In genomic region chr3:170421758-170422157, GRCh38 we compare ENCODE assay signal across 21 cellular contexts. TPM values are rescaled to one million over a fixed set of nuclear protein-coding genes. Genes with fewer than 3 reads are reported as not detected.
A peak's percentile ranks its signal among the peaks of the same experiment; 100 is the strongest.
DNase-seq lines count a peak whose midpoint lies in the region; ATAC-seq and TF ChIP-seq lines count a peak whose summit lies in the region.
"Had no signal": no experiment of that assay in that cellular context is flagged by ENCODE, and none has a peak within 500 bp of the region (broad histone marks: within the 10 kb centered on the region; RNA-seq: fewer than 3 reads in every experiment).

No MANE protein-coding gene starts in this region.

- H3K27ac ChIP-seq in ACC112 (ENCODE audit: low read depth, low read length) (no peak overlapping the region), angular gyrus (ENCODE audit: low read depth, low read length) (peak overlapping the region; percentile 90), prostate gland (peak overlapping the region; percentile 26 to 75)
- H3K27ac ChIP-seq: HL-60, parathyroid adenoma, SJCRH30 had no signal

- ATAC-seq in SK-N-SH treated with all-trans-retinoic acid at 6 μM for 48 hours: no peak
- ATAC-seq in HG03039 (IDR thresholded peaks at IDR 0.05; ENCODE audit: unreplicated experiment): no peak
- ATAC-seq: K562; stimulated activated naive CD8-positive, alpha-beta T cell treated with anti-CD3 and anti-CD28 coated beads, Interleukin-15, Interleukin-2, amounts not matched to agents 100 U/mL and 50 U/mL, for 24 hours had no signal

- WGBS in prostate gland: 63% methylated on average over 2 of the region's 2 CpGs

- H3K36me3 ChIP-seq in ACC112 (ENCODE audit: insufficient read depth, low read length): peaks cover 31% of the 10 kb centered on the region
- H3K36me3 ChIP-seq in prostate gland: no peaks in the 10 kb centered on the region
- H3K36me3 ChIP-seq: SJCRH30 had no signal

- intact Hi-C loops in prostate gland (cut with DNase I): no loop called here

- no peaks in the 10 kb centered on the region for H3K9me3 ChIP-seq in prostate gland
- H3K9me3 ChIP-seq: SJCRH30 had no signal

- no peak for TF ChIP-seq POLR2A in prostate gland (IDR thresholded peaks at IDR 0.05)

- peak overlapping the region; percentile 96 for H3K4me3 ChIP-seq in ACC112 (ENCODE audit: low read depth, low read length)
- H3K4me3 ChIP-seq in fibroblast of mammary gland (ENCODE audit: control insufficient read depth, low read depth, low read length): peak overlapping the region; percentile 97
- H3K4me3 ChIP-seq in prostate gland: no peak overlapping the region
- H3K4me3 ChIP-seq: K562, SJCRH30 had no signal

- H3K4me1 ChIP-seq in ACC112 (ENCODE audit: control insufficient read depth, insufficient read depth, low read length, unreplicated experiment) (peaks cover 6% of the 10 kb centered on the region), prostate gland (replicated peaks) (peaks cover 4% of the 10 kb centered on the region)

- peaks cover 79% of the 10 kb centered on the region for H3K79me2 ChIP-seq in ACC112 (ENCODE audit: control insufficient read depth, insufficient read depth, low read length, unreplicated experiment)
- H3K79me2 ChIP-seq: parathyroid adenoma had no signal

- TF ChIP-seq CTCF in fibroblast of mammary gland (conservative IDR thresholded peaks at IDR 0.05; ENCODE audit: control insufficient read depth, insufficient read depth, low read depth, low read length) (no peak), prostate gland (IDR thresholded peaks at IDR 0.05) (no peak)

- H3K27me3 ChIP-seq in ACC112 (ENCODE audit: insufficient read depth, low read length) (no peaks in the 10 kb centered on the region), prostate gland (replicated peaks; ENCODE audit: insufficient read depth) (no peaks in the 10 kb centered on the region)
- H3K27me3 ChIP-seq: SJCRH30 had no signal

- DNase-seq in fibroblast of mammary gland (ENCODE audit: low read depth): no peak
- DNase-seq in prostate gland (ENCODE audit: low spot score): no peak
- no peak for DNase-seq in Ammon's horn (ENCODE audit: low spot score)
- DNase-seq in DMS 273 (lab: John Stamatoyannopoulos, UW; ENCODE audit: unreplicated experiment): no peak
- DNase-seq: activated CD4-positive, alpha-beta T cell treated with anti-CD3 and anti-CD28 coated beads for 1 hour; activated CD8-positive, alpha-beta memory T cell treated with anti-CD3 and anti-CD28 coated beads, Interleukin-2, amount 50 U/mL, for 48 hours; activated naive CD4-positive, alpha-beta T cell treated with anti-CD3 and anti-CD28 coated beads, Interleukin-2, amount 10 ng/mL, durations not matched to agents 7 days and 5 days; kidney glomerular epithelial cell; NCI-H2107; OCI-M1; SJCRH30; stimulated activated CD4-positive, alpha-beta T cell treated with anti-CD3 and anti-CD28 coated beads, Interleukin-12 subunit alpha, Interleukin-12 subunit beta, amount 100 ng/mL, for 4 hours; stimulated activated naive CD8-positive, alpha-beta T cell treated with anti-CD3 and anti-CD28 coated beads, Interleukin-15, Interleukin-2, amounts not matched to agents 100 U/mL and 50 U/mL, for 24 hours; T-helper 9 cell had no signal

- peak overlapping the region; percentile 86 for H2AFZ ChIP-seq in ACC112 (ENCODE audit: low read length, unreplicated experiment)
- H2AFZ ChIP-seq: parathyroid adenoma had no signal

TF ChIP-seq in SK-N-SH treated with all-trans-retinoic acid at 6 μM for 48 hours, 23 proteins besides CTCF, POLR2A, EP300 and RAD21:
- TF ChIP-seq SNAI2 (CRISPR knock-in tag; IDR thresholded peaks at IDR 0.05) (no peak), ZC3H10 (CRISPR knock-in tag; IDR thresholded peaks at IDR 0.05) (no peak), ESRRG (CRISPR knock-in tag; IDR thresholded peaks at IDR 0.05) (no peak), TOX (CRISPR knock-in tag; IDR thresholded peaks at IDR 0.05; ENCODE audit: borderline replicate concordance) (no peak), ZFP30 (CRISPR knock-in tag; IDR thresholded peaks at IDR 0.05) (no peak), POU6F1 (CRISPR knock-in tag; IDR thresholded peaks at IDR 0.05; ENCODE audit: borderline replicate concordance, low read depth) (no peak), CSDC2 (CRISPR knock-in tag; IDR thresholded peaks at IDR 0.05) (no peak), ISL1 (CRISPR knock-in tag; IDR thresholded peaks at IDR 0.05) (no peak), ZNF70 (CRISPR knock-in tag; IDR thresholded peaks at IDR 0.05) (no peak), RARB (CRISPR knock-in tag; IDR thresholded peaks at IDR 0.05) (no peak), GLIS3 (CRISPR knock-in tag; IDR thresholded peaks at IDR 0.05) (no peak), BACH2 (CRISPR knock-in tag; IDR thresholded peaks at IDR 0.05; ENCODE audit: borderline replicate concordance) (no peak), ZNF8 (CRISPR knock-in tag; IDR thresholded peaks at IDR 0.05) (no peak), OSR1 (CRISPR knock-in tag; IDR thresholded peaks at IDR 0.05) (no peak), ZFP3 (CRISPR knock-in tag; IDR thresholded peaks at IDR 0.05) (no peak), TCF4 (CRISPR knock-in tag; IDR thresholded peaks at IDR 0.05; ENCODE audit: borderline replicate concordance) (no peak), ZNF565 (CRISPR knock-in tag; conservative IDR thresholded peaks at IDR 0.05; ENCODE audit: low read depth) (no peak), CREB5 (CRISPR knock-in tag; IDR thresholded peaks at IDR 0.05; ENCODE audit: low read depth) (no peak)
- TF ChIP-seq, protein P1, sequence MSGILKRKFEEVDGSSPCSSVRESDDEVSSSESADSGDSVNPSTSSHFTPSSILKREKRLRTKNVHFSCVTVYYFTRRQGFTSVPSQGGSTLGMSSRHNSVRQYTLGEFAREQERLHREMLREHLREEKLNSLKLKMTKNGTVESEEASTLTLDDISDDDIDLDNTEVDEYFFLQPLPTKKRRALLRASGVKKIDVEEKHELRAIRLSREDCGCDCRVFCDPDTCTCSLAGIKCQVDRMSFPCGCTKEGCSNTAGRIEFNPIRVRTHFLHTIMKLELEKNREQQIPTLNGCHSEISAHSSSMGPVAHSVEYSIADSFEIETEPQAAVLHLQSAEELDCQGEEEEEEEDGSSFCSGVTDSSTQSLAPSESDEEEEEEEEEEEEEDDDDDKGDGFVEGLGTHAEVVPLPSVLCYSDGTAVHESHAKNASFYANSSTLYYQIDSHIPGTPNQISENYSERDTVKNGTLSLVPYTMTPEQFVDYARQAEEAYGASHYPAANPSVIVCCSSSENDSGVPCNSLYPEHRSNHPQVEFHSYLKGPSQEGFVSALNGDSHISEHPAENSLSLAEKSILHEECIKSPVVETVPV (CRISPR knock-in tag; IDR thresholded peaks at IDR 0.05): no peak
- TF ChIP-seq, protein P2, sequence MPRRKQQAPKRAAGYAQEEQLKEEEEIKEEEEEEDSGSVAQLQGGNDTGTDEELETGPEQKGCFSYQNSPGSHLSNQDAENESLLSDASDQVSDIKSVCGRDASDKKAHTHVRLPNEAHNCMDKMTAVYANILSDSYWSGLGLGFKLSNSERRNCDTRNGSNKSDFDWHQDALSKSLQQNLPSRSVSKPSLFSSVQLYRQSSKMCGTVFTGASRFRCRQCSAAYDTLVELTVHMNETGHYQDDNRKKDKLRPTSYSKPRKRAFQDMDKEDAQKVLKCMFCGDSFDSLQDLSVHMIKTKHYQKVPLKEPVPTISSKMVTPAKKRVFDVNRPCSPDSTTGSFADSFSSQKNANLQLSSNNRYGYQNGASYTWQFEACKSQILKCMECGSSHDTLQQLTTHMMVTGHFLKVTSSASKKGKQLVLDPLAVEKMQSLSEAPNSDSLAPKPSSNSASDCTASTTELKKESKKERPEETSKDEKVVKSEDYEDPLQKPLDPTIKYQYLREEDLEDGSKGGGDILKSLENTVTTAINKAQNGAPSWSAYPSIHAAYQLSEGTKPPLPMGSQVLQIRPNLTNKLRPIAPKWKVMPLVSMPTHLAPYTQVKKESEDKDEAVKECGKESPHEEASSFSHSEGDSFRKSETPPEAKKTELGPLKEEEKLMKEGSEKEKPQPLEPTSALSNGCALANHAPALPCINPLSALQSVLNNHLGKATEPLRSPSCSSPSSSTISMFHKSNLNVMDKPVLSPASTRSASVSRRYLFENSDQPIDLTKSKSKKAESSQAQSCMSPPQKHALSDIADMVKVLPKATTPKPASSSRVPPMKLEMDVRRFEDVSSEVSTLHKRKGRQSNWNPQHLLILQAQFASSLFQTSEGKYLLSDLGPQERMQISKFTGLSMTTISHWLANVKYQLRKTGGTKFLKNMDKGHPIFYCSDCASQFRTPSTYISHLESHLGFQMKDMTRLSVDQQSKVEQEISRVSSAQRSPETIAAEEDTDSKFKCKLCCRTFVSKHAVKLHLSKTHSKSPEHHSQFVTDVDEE (CRISPR knock-in tag; IDR thresholded peaks at IDR 0.05): no peak

RNA-seq across cellular contexts. Expression of gene CLDN11, which starts 3.1 kb away (rescaled TPM):
- total RNA-seq in prostate gland: 100 to 1,000 TPM in 1 of 2 donors, 10 to 100 TPM in 1; 11.8 to 668 TPM

Comparison
In these comparisons a context has a peak if more than half of its experiments do, and no peak if none do; other contexts are left out.
1. H3K4me3 ChIP-seq: peak in ACC112 (single experiment) and fibroblast of mammary gland (single experiment); none in prostate gland (0 of 2).